1 cellular context compared by ENCODE assay signal in the genomic region with DNA sequence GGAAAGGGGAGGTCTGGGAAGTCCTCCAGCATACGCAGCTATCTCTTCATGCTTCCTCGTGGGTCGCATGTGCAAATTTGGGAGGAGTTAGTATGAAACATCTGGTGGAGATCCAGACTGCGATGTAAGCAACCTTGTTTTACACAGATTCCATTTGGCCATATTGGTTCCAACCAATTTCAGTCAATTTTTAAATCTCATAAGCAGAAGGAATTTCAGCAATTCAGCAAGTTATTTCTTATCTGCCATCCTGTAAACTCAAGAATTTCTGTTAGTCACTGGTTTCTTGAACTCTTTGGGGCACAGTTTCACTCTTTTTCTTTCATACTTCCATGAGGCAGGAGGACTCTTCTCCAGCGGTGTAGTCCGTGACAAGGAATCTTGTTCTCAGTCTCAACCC.
TF ChIP-seq lines count a peak whose summit lies in the region.

No MANE protein-coding gene starts in this region.

TF ChIP-seq in H1, 55 proteins besides CTCF, POLR2A, EP300 and RAD21 (continued from another document):
- TF ChIP-seq, protein P1, sequence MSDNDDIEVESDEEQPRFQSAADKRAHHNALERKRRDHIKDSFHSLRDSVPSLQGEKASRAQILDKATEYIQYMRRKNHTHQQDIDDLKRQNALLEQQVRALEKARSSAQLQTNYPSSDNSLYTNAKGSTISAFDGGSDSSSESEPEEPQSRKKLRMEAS (IDR thresholded peaks at IDR 0.05), result no peak
- no peak for TF ChIP-seq CBX8 (IDR thresholded peaks at IDR 0.05; ENCODE audit: borderline replicate concordance, low read depth, low read length)
- TF ChIP-seq KDM5A (IDR thresholded peaks at IDR 0.05; ENCODE audit: low read length), result no peak
- TF ChIP-seq GABPA (IDR thresholded peaks at IDR 0.05; ENCODE audit: borderline replicate concordance, insufficient read depth, low read length), result no peak
- TF ChIP-seq SIN3A (conservative IDR thresholded peaks at IDR 0.05 in 1 of 2, IDR thresholded peaks at IDR 0.05 in 1 of 2; ENCODE audit: low read depth in 1 of 2, low read length in 2 of 2), result no peak
- no peak for TF ChIP-seq KDM4A (IDR thresholded peaks at IDR 0.05; ENCODE audit: low read depth, low read length, severe bottlenecking)
- TF ChIP-seq POU5F1 (IDR thresholded peaks at IDR 0.05; ENCODE audit: low read depth, low read length), result no peak
TF ChIP-seq in H1: peak in this region for 0.
